Comparison of ENCODE assay signal across 32 cellular contexts in genomic region chr19:3525052-3525451, GRCh38. TPM values are rescaled to one million over a fixed set of nuclear protein-coding genes. Genes with fewer than 3 reads are reported as not detected.
"Had no signal": no experiment of that assay in that cellular context is flagged by ENCODE, and none has a peak within 500 bp of the region (broad histone marks: within the 10 kb centered on the region; RNA-seq: fewer than 3 reads in every experiment).

No MANE protein-coding gene starts in this region.

- H3K27ac ChIP-seq: esophagus squamous epithelium, heart right ventricle, lower lobe of right lung, neutrophil, parathyroid adenoma, suprapubic skin, transverse colon, upper lobe of right lung, uterus had no signal

- H3K4me1 ChIP-seq: heart right ventricle, lower lobe of right lung, parathyroid adenoma, upper lobe of right lung, uterus had no signal

- DNase-seq: effector memory CD4-positive, alpha-beta T cell; erythroblast; esophagus squamous epithelium; foreskin melanocyte; glutamatergic neuron; heart right ventricle; hippocampal formation; immature natural killer cell; islet precursor cell; left ventricle myocardium superior; lower lobe of right lung; natural killer cell; stimulated activated CD4-positive, alpha-beta T cell treated with anti-CD3 and anti-CD28 coated beads, Interleukin-12 subunit alpha, Interleukin-12 subunit beta, amount 100 ng/mL, for 4 hours; stimulated activated CD4-positive, alpha-beta T cell treated with anti-CD3 and anti-CD28 coated beads, Interleukin-1b, Interleukin-23, amount 100 ng/mL, for 48 hours; stimulated activated CD4-positive, alpha-beta T cell treated with anti-CD3 and anti-CD28 coated beads, Interleukin-4, amount 100 ng/mL, for 1 hour; stimulated activated CD8-positive, alpha-beta memory T cell treated with anti-CD3 and anti-CD28 coated beads, Interleukin-4, amount 100 ng/mL, for 48 hours; stimulated activated naive CD4-positive, alpha-beta T cell; stimulated activated naive CD8-positive, alpha-beta T cell treated with anti-CD3 and anti-CD28 coated beads, Interleukin-15, amount 100 ng/mL, for 72 hours; transverse colon; upper lobe of right lung; uterus had no signal

- ATAC-seq: heart right ventricle; left ventricle myocardium superior; lower lobe of right lung; natural killer cell; sciatic nerve; stimulated activated naive CD8-positive, alpha-beta T cell treated with anti-CD3 and anti-CD28 coated beads, Interleukin-15, amount 100 ng/mL, for 72 hours; upper lobe of right lung had no signal

- H3K9me3 ChIP-seq: esophagus squamous epithelium, heart right ventricle, lower lobe of right lung, neutrophil, suprapubic skin, transverse colon, upper lobe of right lung, uterus had no signal

- H3K9ac ChIP-seq: parathyroid adenoma had no signal

- H3K4me2 ChIP-seq: smooth muscle cell had no signal

- H3K4me3 ChIP-seq: esophagus squamous epithelium, heart right ventricle, lower lobe of right lung, smooth muscle cell, suprapubic skin, transverse colon, upper lobe of right lung, uterus had no signal

- H3K27me3 ChIP-seq: esophagus squamous epithelium, heart right ventricle, neutrophil, suprapubic skin, transverse colon, upper lobe of right lung, uterus had no signal

- H3K36me3 ChIP-seq: uterus had no signal

RNA-seq across cellular contexts. Expression of gene TEKTIP1, which starts 13.9 kb away (rescaled TPM):
- total RNA-seq: myocyte, smooth muscle cell had no signal
- polyA plus RNA-seq: immature natural killer cell, neural cell had no signal

RNA-seq across cellular contexts. Expression of gene SMIM44, which starts 41.8 kb away (rescaled TPM):
- total RNA-seq: esophagus squamous epithelium, heart right ventricle, left ventricle myocardium superior, lower lobe of right lung, mesenteric fat pad, myocyte, natural killer cell, omental fat pad, progenitor cell of endocrine pancreas, sciatic nerve, smooth muscle cell, suprapubic skin, upper lobe of right lung, uterus had no signal
- polyA plus RNA-seq: heart right ventricle, immature natural killer cell, neural cell, smooth muscle cell, thymus had no signal
